ENCODE assay signal across 22 cellular contexts in the genomic region with DNA sequence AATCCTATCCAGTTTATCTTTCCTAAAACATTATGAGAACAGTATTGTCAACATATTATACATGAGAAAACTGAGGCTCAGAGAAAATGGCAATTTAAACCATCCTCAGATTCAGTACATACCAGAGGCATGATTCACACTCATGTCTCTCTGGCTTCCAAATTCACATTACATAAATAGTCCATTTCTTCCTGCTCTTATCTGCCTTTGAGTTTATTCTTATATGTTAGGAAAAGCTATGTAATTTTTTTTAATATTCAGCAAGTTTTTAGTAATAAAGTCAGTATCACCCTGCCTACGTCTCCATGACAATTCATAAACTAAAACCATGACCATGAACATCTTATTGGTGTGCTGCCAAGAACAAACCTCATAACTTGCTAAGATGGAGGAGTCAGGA.
DNase-seq lines count a peak whose midpoint lies in the region; ATAC-seq and TF ChIP-seq lines count a peak whose summit lies in the region.
"Had no signal": no experiment of that assay in that cellular context is flagged by ENCODE, and none has a peak within 500 bp of the region (broad histone marks: within the 10 kb centered on the region; RNA-seq: fewer than 3 reads in every experiment).

No MANE protein-coding gene starts in this region.

- no peak for TF ChIP-seq RAD21 in SK-N-SH (IDR thresholded peaks at IDR 0.05; ENCODE audit: low read length)

- no peak overlapping the region for H4K8ac ChIP-seq in mesenchymal stem cell (ENCODE audit: low read length)

- no peak overlapping the region for H2AK5ac ChIP-seq in mesenchymal stem cell (ENCODE audit: low read length, severe bottlenecking)

- H3K4me2 ChIP-seq in SK-N-SH (no peak overlapping the region; the same call in 1 of the 2 replicates), mesenchymal stem cell (ENCODE audit: low read length, poor library complexity, severe bottlenecking) (no peak overlapping the region)

- no peak for TF ChIP-seq EP300 in SK-N-SH (IDR thresholded peaks at IDR 0.05; ENCODE audit: borderline replicate concordance in 1 of 2, low read depth in 1 of 2, low read length in 1 of 2)

- H3K27ac Mint-ChIP-seq in activated T-helper 17 cell treated with anti-CD3 and anti-CD28 coated beads, Interleukin-2, amount 50 U/mL, for 72 hours: no peak overlapping the region
- H3K27ac Mint-ChIP-seq: activated naive CD8-positive, alpha-beta T cell treated with anti-CD3 and anti-CD28 coated beads, Interleukin-2, amount 10 ng/mL, durations not matched to agents 7 days and 5 days; B cell had no signal

- POLR2A ChIA-PET in SK-N-SH (lab: Yijun Ruan, JAX): no interaction called here

- H2BK12ac ChIP-seq in mesenchymal stem cell (ENCODE audit: low read length in 2 of 2): no peak overlapping the region

- H3K23ac ChIP-seq in mesenchymal stem cell (ENCODE audit: low read length in 2 of 2): no peak overlapping the region

- no peak for ATAC-seq in omental fat pad (ENCODE audit: low FRiP score)
- no peak for ATAC-seq in HG03469 (IDR thresholded peaks at IDR 0.05; ENCODE audit: unreplicated experiment)
- no peak for ATAC-seq in activated T-helper 17 cell treated with anti-CD3 and anti-CD28 coated beads, Interleukin-2, amount 50 U/mL, for 72 hours (replicated peaks)
- ATAC-seq: activated CD4-positive, CD25-positive, alpha-beta regulatory T cell treated with anti-CD3 and anti-CD28 coated beads, Interleukin-2, amount 50 U/mL, for 24 hours; GM12878 had no signal

- no peaks in the 10 kb centered on the region for H3K79me1 ChIP-seq in mesenchymal stem cell (replicated peaks; ENCODE audit: low read length, poor library complexity, severe bottlenecking)

- H3K4me3 ChIP-seq in SK-N-SH (ENCODE audit: low read depth in 2 of 2, low read length in 1 of 2): no peak overlapping the region
- H3K4me3 ChIP-seq in dorsolateral prefrontal cortex: no peak overlapping the region
- H3K4me3 ChIP-seq in mesenchymal stem cell (ENCODE audit: insufficient read depth in 1 of 2, low read depth in 1 of 2, low read length in 2 of 2): no peak overlapping the region
- H3K4me3 ChIP-seq: GM12878, stomach, upper lobe of left lung had no signal

- no peak overlapping the region for H2BK120ac ChIP-seq in mesenchymal stem cell (ENCODE audit: low read depth, low read length)

- no peaks in the 10 kb centered on the region for H3K9me3 ChIP-seq in SK-N-SH
- no peaks in the 10 kb centered on the region for H3K9me3 ChIP-seq in mesenchymal stem cell (ENCODE audit: control insufficient read depth, low read length)
- H3K9me3 ChIP-seq: stomach, upper lobe of left lung had no signal

- H3K27ac ChIP-seq in SK-N-SH (ENCODE audit: low read depth in 2 of 2, low read length in 1 of 2): peak overlapping the region in 1 of 2 experiments; percentile 64; a peak in 2 of 4 replicates
- peak overlapping the region in 41 of 59 donors; percentile 8 to 88 (median 60) for H3K27ac ChIP-seq in dorsolateral prefrontal cortex
- H3K27ac ChIP-seq in mesenchymal stem cell (ENCODE audit: low read length, poor library complexity, severe bottlenecking): no peak overlapping the region
- H3K27ac ChIP-seq: stomach, upper lobe of left lung had no signal

- CTCF ChIA-PET in SK-N-SH (lab: Yijun Ruan, JAX): interaction anchor here (0.6 kb wide), 1 partner anchor 1560 kb away, joined by 3 read pairs; no protein-coding TSS in a partner anchor

- H3K36me3 ChIP-seq in SK-N-SH (replicated peaks in 1 of 2; ENCODE audit: control insufficient read depth in 1 of 2, insufficient read depth in 2 of 2, low read length in 1 of 2): no peaks in the 10 kb centered on the region
- no peaks in the 10 kb centered on the region for H3K36me3 ChIP-seq in mesenchymal stem cell (ENCODE audit: control insufficient read depth in 1 of 2, insufficient read depth in 2 of 2, low read depth in 1 of 2, low read length in 2 of 2)
- H3K36me3 ChIP-seq: stomach, upper lobe of left lung had no signal

- no peaks in the 10 kb centered on the region for H3K4me1 Mint-ChIP-seq in activated T-helper 17 cell treated with anti-CD3 and anti-CD28 coated beads, Interleukin-2, amount 50 U/mL, for 72 hours
- H3K4me1 Mint-ChIP-seq: activated naive CD8-positive, alpha-beta T cell treated with anti-CD3 and anti-CD28 coated beads, Interleukin-2, amount 10 ng/mL, durations not matched to agents 7 days and 5 days; B cell had no signal

- no peaks in the 10 kb centered on the region for H3K9me2 ChIP-seq in SK-N-SH

- no peaks in the 10 kb centered on the region for H3K9me3 Mint-ChIP-seq in activated T-helper 17 cell treated with anti-CD3 and anti-CD28 coated beads, Interleukin-2, amount 50 U/mL, for 72 hours

- H3K4ac ChIP-seq in mesenchymal stem cell (ENCODE audit: low read depth in 1 of 2, low read length in 2 of 2): no peak overlapping the region

- H3K27me3 ChIP-seq in SK-N-SH (ENCODE audit: insufficient read depth): no peaks in the 10 kb centered on the region
- H3K27me3 ChIP-seq in dorsolateral prefrontal cortex: no peaks in the 10 kb centered on the region
- H3K27me3 ChIP-seq in mesenchymal stem cell (ENCODE audit: control insufficient read depth in 1 of 2, insufficient read depth in 1 of 2, low read length in 2 of 2): no peaks in the 10 kb centered on the region
- H3K27me3 ChIP-seq: stomach, upper lobe of left lung had no signal

- no peak overlapping the region for H4K91ac ChIP-seq in mesenchymal stem cell (ENCODE audit: low read length)

- no peak overlapping the region for H2BK15ac ChIP-seq in mesenchymal stem cell (ENCODE audit: low read depth, poor library complexity, severe bottlenecking)

- H2AFZ ChIP-seq in SK-N-SH (ENCODE audit: low read depth) (no peak overlapping the region), mesenchymal stem cell (ENCODE audit: low read depth, low read length) (no peak overlapping the region)

- no peak overlapping the region for H3K4me3 Mint-ChIP-seq in activated T-helper 17 cell treated with anti-CD3 and anti-CD28 coated beads, Interleukin-2, amount 50 U/mL, for 72 hours
- H3K4me3 Mint-ChIP-seq: activated naive CD8-positive, alpha-beta T cell treated with anti-CD3 and anti-CD28 coated beads, Interleukin-2, amount 10 ng/mL, durations not matched to agents 7 days and 5 days; B cell had no signal

- H3K4me1 ChIP-seq in SK-N-SH (ENCODE audit: control insufficient read depth in 1 of 2, insufficient read depth in 2 of 2, low read depth in 1 of 2, low read length in 1 of 2) (peaks cover 2 to 7% of the 10 kb centered on the region in 2 experiments; a peak in 3 of 4 replicates), mesenchymal stem cell (ENCODE audit: control insufficient read depth, insufficient read depth, low read depth, low read length) (no peaks in the 10 kb centered on the region)
- H3K4me1 ChIP-seq: upper lobe of left lung had no signal

- no peak overlapping the region for H3K9ac ChIP-seq in SK-N-SH
- H3K9ac ChIP-seq in mesenchymal stem cell (ENCODE audit: low read length): no peak overlapping the region

- H4K20me1 ChIP-seq in SK-N-SH (ENCODE audit: insufficient read depth): no peaks in the 10 kb centered on the region

- no peak for TF ChIP-seq CTCF in SK-N-SH (IDR thresholded peaks at IDR 0.05)
- TF ChIP-seq CTCF in dorsolateral prefrontal cortex (IDR thresholded peaks at IDR 0.05 in 54 of 56, conservative IDR thresholded peaks at IDR 0.05 in 2 of 56; ENCODE audit: low read depth in 1 of 56, partially characterized antibody in 56 of 56): no peak
- TF ChIP-seq CTCF in omental fat pad (IDR thresholded peaks at IDR 0.05): no peak

- DNase-seq in EH (ENCODE audit: low read depth) (peak; percentile 66), SK-N-SH (no peak), dorsolateral prefrontal cortex (no peak), mesenchymal stem cell (peak; percentile 30), omental fat pad (ENCODE audit: low spot score) (no peak), middle frontal gyrus (ENCODE audit: extremely low spot score, low spot score) (no peak)
- DNase-seq: activated naive CD8-positive, alpha-beta T cell treated with anti-CD3 and anti-CD28 coated beads, Interleukin-2, amount 10 ng/mL, durations not matched to agents 7 days and 5 days; Calu3; GDM1; NCI-H1417; NCI-H2171; NCI-H69; OCI-M1; stimulated activated CD4-positive, alpha-beta T cell treated with anti-CD3 and anti-CD28 coated beads, Interleukin-2, amount 100 ng/mL, for 24 hours; stomach; T1000; upper lobe of left lung had no signal

- no peaks in the 10 kb centered on the region for H3K36me3 Mint-ChIP-seq in activated T-helper 17 cell treated with anti-CD3 and anti-CD28 coated beads, Interleukin-2, amount 50 U/mL, for 72 hours (ENCODE audit: low read depth)
- H3K36me3 Mint-ChIP-seq: activated naive CD8-positive, alpha-beta T cell treated with anti-CD3 and anti-CD28 coated beads, Interleukin-2, amount 10 ng/mL, durations not matched to agents 7 days and 5 days had no signal

- H3K14ac ChIP-seq in mesenchymal stem cell (ENCODE audit: low read length in 2 of 2): no peak overlapping the region

- H3K27me3 Mint-ChIP-seq in activated T-helper 17 cell treated with anti-CD3 and anti-CD28 coated beads, Interleukin-2, amount 50 U/mL, for 72 hours: no peaks in the 10 kb centered on the region
- H3K27me3 Mint-ChIP-seq: activated naive CD8-positive, alpha-beta T cell treated with anti-CD3 and anti-CD28 coated beads, Interleukin-2, amount 10 ng/mL, durations not matched to agents 7 days and 5 days; B cell had no signal

- peaks cover 9% of the 10 kb centered on the region for H3F3A ChIP-seq in SK-N-SH (replicated peaks; ENCODE audit: insufficient read depth)

- H3K18ac ChIP-seq in mesenchymal stem cell (ENCODE audit: low read depth in 1 of 2, low read length in 2 of 2): no peak overlapping the region

- WGBS in SK-N-SH (ENCODE audit: low lambda C conversion rate): 27% methylated on average over 1 of the region's 1 CpG
- no CpG with 5 or more reads among the region's 1 CpG for WGBS in mesenchymal stem cell

- intact Hi-C loops in dorsolateral prefrontal cortex (cut with DNase I): no loop called here

- no peak overlapping the region for H2BK5ac ChIP-seq in mesenchymal stem cell (ENCODE audit: low read depth, low read length, poor library complexity, severe bottlenecking)

- no peaks in the 10 kb centered on the region for H3K79me2 ChIP-seq in SK-N-SH (ENCODE audit: insufficient read depth)

TF ChIP-seq in SK-N-SH, 30 proteins besides CTCF, POLR2A, EP300 and RAD21 (continues in another document):
- TF ChIP-seq JUND (IDR thresholded peaks at IDR 0.05): peak; percentile 71
- TF ChIP-seq, protein P1, sequence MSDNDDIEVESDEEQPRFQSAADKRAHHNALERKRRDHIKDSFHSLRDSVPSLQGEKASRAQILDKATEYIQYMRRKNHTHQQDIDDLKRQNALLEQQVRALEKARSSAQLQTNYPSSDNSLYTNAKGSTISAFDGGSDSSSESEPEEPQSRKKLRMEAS (IDR thresholded peaks at IDR 0.05; ENCODE audit: low read depth): no peak
- TF ChIP-seq TCF12 (IDR thresholded peaks at IDR 0.05): peak; percentile 6; the same call in 1 of the 2 replicates
- peak; percentile 46; the same call in 1 of the 2 replicates for TF ChIP-seq FOSL2 (IDR thresholded peaks at IDR 0.05; ENCODE audit: borderline replicate concordance, low read depth)
- 0 out of 2 replicates have a peak, but pooled peaks have one; percentile 10 for TF ChIP-seq TEAD4 (IDR thresholded peaks at IDR 0.05; ENCODE audit: borderline replicate concordance, insufficient read depth)

Comparison
In these comparisons a context has a peak if more than half of its experiments do, and no peak if none do; other contexts are left out.
1. DNase-seq: peak in EH (single experiment) and mesenchymal stem cell (single experiment); none in SK-N-SH (single experiment), dorsolateral prefrontal cortex (0 of 10), omental fat pad (single experiment) and middle frontal gyrus (single experiment).